10 cellular contexts compared by ENCODE assay signal in genomic region chr17:57160624-57161023, GRCh38.
"Had no signal": no experiment of that assay in that cellular context is flagged by ENCODE, and none has a peak within 500 bp of the region (broad histone marks: within the 10 kb centered on the region; RNA-seq: fewer than 3 reads in every experiment).

No MANE protein-coding gene starts in this region.

- H3K4me1 Mint-ChIP-seq: IgD-negative memory B cell had no signal

- FAIRE-seq: H54 had no signal

- H3K27ac Mint-ChIP-seq: H9, HFFc6, IgD-negative memory B cell had no signal

- H2AFZ ChIP-seq: GM23248 had no signal

- H3K9ac ChIP-seq: GM23248 had no signal

- H3K9me3 Mint-ChIP-seq: HFFc6 had no signal

- H3K36me3 Mint-ChIP-seq: IgD-negative memory B cell had no signal

- ATAC-seq: HCT116 had no signal

- DNase-seq: GM23248, GOT3, H9, HFFc6, Kasumi-1, KG1 had no signal

- H3K27ac ChIP-seq: GM23248, HL-60 had no signal

- H3K4me3 ChIP-seq: GM23248 had no signal

- H3K4me3 Mint-ChIP-seq: H9, HFFc6, IgD-negative memory B cell had no signal
